Comparison of ENCODE assay signal across 8 cellular contexts in genomic region chr14:75176142-75176820, GRCh38. TPM values are rescaled to one million over a fixed set of nuclear protein-coding genes. Genes with fewer than 3 reads are reported as not detected.
DNase-seq lines count a peak whose midpoint lies in the region; ATAC-seq and TF ChIP-seq lines count a peak whose summit lies in the region.

Gene TMED10, minus strand, starts transcription at chr14:75176612. Its CDS starts 33 bp downstream, at chr14:75176579.

- no peaks in the 10 kb centered on the region for H3F3A ChIP-seq in smooth muscle cell (ENCODE audit: low read depth)

- H3K9me3 ChIP-seq in smooth muscle cell (replicated peaks; ENCODE audit: low read depth), result no peaks in the 10 kb centered on the region

- H3K4me3 ChIP-seq in smooth muscle cell, result peak within 1 kb of the TSS; percentile 80

- peak within 1 kb of the TSS; percentile 96 for H3K4me2 ChIP-seq in smooth muscle cell

- H3K27ac ChIP-seq in VCaP, result peak within 1 kb of the TSS; percentile 95
- H3K27ac ChIP-seq in smooth muscle cell (ENCODE audit: low read depth), result peak within 1 kb of the TSS; percentile 98

- no peaks in the 10 kb centered on the region for H3K27me3 ChIP-seq in smooth muscle cell (ENCODE audit: low read depth)

- peaks cover 7% of the 10 kb centered on the region for H3K4me1 ChIP-seq in smooth muscle cell (ENCODE audit: low read depth)

- DNase-seq in NCI-H1417 (lab: John Stamatoyannopoulos, UW) (peak; percentile 94 to 99 (median 98)), NCI-H1417 treated with DMSO at 0.1 percent for 48 hours (lab: John Stamatoyannopoulos, UW) (no peak), NCI-H187 treated with DMSO at 0.1 percent for 48 hours (lab: John Stamatoyannopoulos, UW) (peak; percentile 82), T47D (ENCODE audit: low read depth in 1 of 2, low spot score in 1 of 2) (peak; percentile 81 to 95), iPS-NIHi11 (ENCODE audit: low spot score) (peak; percentile 89), smooth muscle cell (lab: John Stamatoyannopoulos, UW; ENCODE audit: unreplicated experiment) (peak; percentile 59)

- peak within 1 kb of the TSS; percentile 100 for H3K9ac ChIP-seq in smooth muscle cell (ENCODE audit: low read depth)

- H3K36me3 ChIP-seq in smooth muscle cell (ENCODE audit: low read depth), result no peaks in the 10 kb centered on the region

- TF ChIP-seq CTCF in VCaP (conservative IDR thresholded peaks at IDR 0.05) (no peak), smooth muscle cell (IDR thresholded peaks at IDR 0.05; ENCODE audit: borderline replicate concordance, insufficient read depth, poor library complexity, severe bottlenecking) (no peak)

- peaks cover 50% of the 10 kb centered on the region for H3K79me2 ChIP-seq in smooth muscle cell (ENCODE audit: low read depth)

- under 1% methylated on average over 49 of the region's 49 CpGs for WGBS in smooth muscle cell (ENCODE audit: low lambda C conversion rate)

- peak within 1 kb of the TSS; percentile 90 for H2AFZ ChIP-seq in smooth muscle cell (ENCODE audit: low read depth)

- H4K20me1 ChIP-seq in smooth muscle cell (ENCODE audit: low read depth), result peaks cover 38% of the 10 kb centered on the region

- peak; percentile 83 for ATAC-seq in HG02759 (IDR thresholded peaks at IDR 0.05; ENCODE audit: unreplicated experiment)

- in situ Hi-C loops in T47D (cut with HindIII; ENCODE audit: low pct_unique_long_range_greater_than_20kb, low sequenced_read_pairs), result no loop called here

RNA-seq across cellular contexts. Expression of gene TMED10, which starts in this region (rescaled TPM):
- total RNA-seq in smooth muscle cell, result 566 and 645 TPM in 2 replicates
- polyA plus RNA-seq in smooth muscle cell, result 403 and 473 TPM in 2 replicates
